ENCODE assay signal across 8 cellular contexts in the genomic region with DNA sequence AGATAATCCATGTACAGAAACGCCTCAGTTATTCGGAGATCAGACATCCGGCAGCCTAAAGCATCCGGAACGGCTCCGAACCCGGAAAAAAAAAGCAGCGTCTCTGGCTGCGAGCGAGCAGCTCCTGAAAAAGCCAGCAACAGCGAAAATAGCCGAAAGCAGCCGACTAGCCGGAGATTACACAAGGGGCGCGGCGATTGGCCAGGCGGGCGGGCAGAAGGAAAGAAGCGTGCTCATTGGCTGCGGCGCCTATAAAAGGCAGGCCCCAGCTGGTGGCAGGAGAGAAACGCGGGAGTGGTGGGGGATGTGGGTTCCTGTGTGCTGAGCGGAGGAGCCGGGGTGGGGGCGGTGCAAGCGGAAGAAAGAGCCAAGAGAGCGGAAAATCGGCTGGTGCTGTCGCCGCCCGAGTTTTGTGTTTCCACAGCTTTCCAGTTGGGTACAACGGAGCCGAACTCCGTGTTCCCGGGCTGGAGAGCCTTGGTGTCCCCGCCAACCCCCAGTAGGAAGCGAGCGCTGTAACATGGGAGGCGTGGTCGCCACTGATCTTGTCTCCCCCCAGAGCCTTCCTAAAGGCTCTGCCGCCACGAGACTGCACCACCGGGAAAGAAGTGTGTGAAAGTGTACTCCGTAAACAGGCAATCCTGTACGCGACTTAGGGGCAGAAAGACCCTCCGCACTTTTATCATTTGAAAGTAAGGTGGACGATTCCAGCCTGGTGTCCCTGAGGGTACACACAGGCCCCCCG. TPM values are rescaled to one million over a fixed set of nuclear protein-coding genes. Genes with fewer than 3 reads are reported as not detected.
DNase-seq lines count a peak whose midpoint lies in the region; ATAC-seq and TF ChIP-seq lines count a peak whose summit lies in the region.

A gene (minus strand): TSS at position 141 of the 745 bp plus-strand sequence.

- TF ChIP-seq CTCF in AG04449 (IDR thresholded peaks at IDR 0.05; ENCODE audit: insufficient read depth, low read length, missing control alignments) (no peak), WI38 (IDR thresholded peaks at IDR 0.05; ENCODE audit: low read depth, low read length) (no peak), cardiac fibroblast (IDR thresholded peaks at IDR 0.05; ENCODE audit: low read depth, low read length) (no peak)

- H3K4me3 ChIP-seq in AG04449 (ENCODE audit: low read depth, low read length) (peak within 1 kb of the TSS; percentile 83), WI38 (ENCODE audit: low read depth, low read length) (peak within 1 kb of the TSS; percentile 91), cardiac fibroblast (replicated peaks in 1 of 2; ENCODE audit: low read depth in 2 of 2, low read length in 2 of 2) (peak within 1 kb of the TSS; percentile 88 to 94)

- POLR2A ChIA-PET in AG04449 (lab: Yijun Ruan, JAX), result interaction anchor here (0.6 to 2.4 kb wide), 46 partner anchors 9 to 956 kb away, joined by 3 to 23 read pairs (median 4); a partner anchor contains a TSS

- H3K9me3 Mint-ChIP-seq in immature natural killer cell, result no peaks in the 10 kb centered on the region

- peak within 1 kb of the TSS; percentile 90 to 97 (median 95) for H3K4me3 Mint-ChIP-seq in immature natural killer cell

- no peaks in the 10 kb centered on the region for H3K36me3 Mint-ChIP-seq in immature natural killer cell

- H3K27me3 Mint-ChIP-seq in immature natural killer cell (ENCODE audit: low read depth in 3 of 3), result peaks cover 8 to 11% (median 9%) of the 10 kb centered on the region in 3 donors

- ATAC-seq in GM18907 (IDR thresholded peaks at IDR 0.05; ENCODE audit: unreplicated experiment) (peak; percentile 99), HG03159 (IDR thresholded peaks at IDR 0.05; ENCODE audit: unreplicated experiment) (peak; percentile 96)

- H3K4me1 Mint-ChIP-seq in immature natural killer cell, result peaks cover 22 to 50% of the 10 kb centered on the region in 2 donors

- CTCF ChIA-PET in AG04449 (lab: Yijun Ruan, JAX), result interaction anchor here (0.6 to 8.0 kb wide), 17 partner anchors 9 to 595 kb away, joined by 3 to 45 read pairs (median 5); no protein-coding TSS in a partner anchor

- DNase-seq in AG04449 (ENCODE audit: low read depth, low spot score) (peak; percentile 73), NCI-H2227 treated with DMSO at 0.1 percent for 48 hours (lab: John Stamatoyannopoulos, UW) (peak; percentile 94), cardiac fibroblast (ENCODE audit: low read depth in 2 of 2) (peak; percentile 98), immature natural killer cell (peak; percentile 97 to 98 (median 97)), smooth muscle cell of the brain vasculature (ENCODE audit: low read depth, low spot score) (peak; percentile 85)

- peak within 1 kb of the TSS; percentile 89 to 97 (median 93) for H3K27ac Mint-ChIP-seq in immature natural killer cell

RNA-seq across cellular contexts. Expression of the gene that starts here (rescaled TPM):
- 10 to 100 TPM; 15.0 to 20.3 (median 16.2) TPM for polyA plus RNA-seq in immature natural killer cell

Comparison
In these comparisons a context has a peak if more than half of its experiments do, and no peak if none do; other contexts are left out.
1. Peak in every context shown above with its lines: DNase-seq, ATAC-seq and H3K4me3 ChIP-seq.